ENCODE assay signal across 5 cellular contexts in the genomic region with DNA sequence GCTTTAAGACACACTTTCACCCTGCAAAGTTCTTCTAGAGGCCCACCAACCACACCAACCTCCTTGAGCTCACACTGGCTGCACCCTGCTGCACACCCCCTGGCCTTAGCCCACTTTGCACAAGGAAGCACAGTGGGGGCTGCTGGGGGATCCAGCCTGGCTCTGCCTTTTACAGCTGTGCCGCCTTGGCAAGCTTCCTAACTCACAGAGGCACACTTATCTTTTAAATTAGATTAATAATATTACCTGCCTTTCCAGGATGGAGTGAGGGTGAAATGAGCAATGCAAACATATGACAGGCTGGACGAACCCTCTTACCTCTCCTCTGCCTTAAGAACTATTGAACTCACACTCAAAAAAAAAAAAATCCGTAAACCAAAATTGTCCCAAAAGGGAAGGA.
"Had no signal": no experiment of that assay in that cellular context is flagged by ENCODE, and none has a peak within 500 bp of the region (broad histone marks: within the 10 kb centered on the region; RNA-seq: fewer than 3 reads in every experiment).

No MANE protein-coding gene starts in this region.

- DNase-seq: H9, HCEC 1CT, IMR-90 had no signal

- H2AFZ ChIP-seq: GM23338 had no signal

- H3K4me2 ChIP-seq: GM23338 had no signal

- H3K4me3 ChIP-seq: GM23338, K562 had no signal
